8 cellular contexts compared by ENCODE assay signal in genomic region chr3:108221403-108221802, GRCh38. TPM values are rescaled to one million over a fixed set of nuclear protein-coding genes. Genes with fewer than 3 reads are reported as not detected.
DNase-seq lines count a peak whose midpoint lies in the region; ATAC-seq and TF ChIP-seq lines count a peak whose summit lies in the region.

No MANE protein-coding gene starts in this region.

- no peaks in the 10 kb centered on the region for H3K9me3 ChIP-seq in Caco-2
- no peaks in the 10 kb centered on the region for H3K9me3 ChIP-seq in endocrine pancreas (ENCODE audit: control insufficient read depth, low read length)
- H3K9me3 ChIP-seq in neutrophil: no peaks in the 10 kb centered on the region

- CTCF ChIA-PET in Caco-2 (lab: Charles Lee): no interaction called here

- intact Hi-C loops in Caco-2 (cut with micrococcal nuclease; ENCODE audit: unreplicated experiment): loop anchor here (5.0 kb wide), 1 partner anchor 214 kb away; no protein-coding TSS in a partner anchor

- DNase-seq in Caco-2 (no peak), NCI-H69 (lab: John Stamatoyannopoulos, UW) (peak; percentile 27), amygdala (lab: John Stamatoyannopoulos, UW) (no peak), HK-2 (ENCODE audit: unreplicated experiment) (no peak), omental fat pad (ENCODE audit: low spot score) (no peak)

- no peaks in the 10 kb centered on the region for H3K36me3 ChIP-seq in Caco-2 (ENCODE audit: control insufficient read depth, insufficient read depth, low read length)
- no peaks in the 10 kb centered on the region for H3K36me3 ChIP-seq in endocrine pancreas (ENCODE audit: control insufficient read depth, insufficient read depth, low read length)
- H3K36me3 ChIP-seq in neutrophil: no peaks in the 10 kb centered on the region

- H3K4me1 Mint-ChIP-seq in Caco-2 (ENCODE audit: low read depth, unreplicated experiment): peaks cover 11% of the 10 kb centered on the region

- H3K36me3 Mint-ChIP-seq in Caco-2 (ENCODE audit: insufficient read depth, unreplicated experiment): peaks cover 6% of the 10 kb centered on the region

- H3K4me3 Mint-ChIP-seq in Caco-2 (ENCODE audit: unreplicated experiment): peak overlapping the region; percentile 99

- no peaks in the 10 kb centered on the region for H3K27me3 ChIP-seq in Caco-2 (replicated peaks; ENCODE audit: control insufficient read depth, insufficient read depth, low read length)
- H3K27me3 ChIP-seq in endocrine pancreas (ENCODE audit: control insufficient read depth, insufficient read depth, low read length): no peaks in the 10 kb centered on the region
- no peaks in the 10 kb centered on the region for H3K27me3 ChIP-seq in neutrophil

- H3K4me3 ChIP-seq in Caco-2 (ENCODE audit: low read depth, low read length) (peak overlapping the region; percentile 43), endocrine pancreas (ENCODE audit: control insufficient read depth, insufficient read depth, low read length) (peak overlapping the region; percentile 97), neutrophil (ENCODE audit: low read depth in 1 of 2, low read length in 1 of 2) (peak overlapping the region; percentile 70 to 87)

- H3K9me3 Mint-ChIP-seq in Caco-2 (ENCODE audit: unreplicated experiment): no peaks in the 10 kb centered on the region

- no peaks in the 10 kb centered on the region for H3K27me3 Mint-ChIP-seq in Caco-2 (ENCODE audit: insufficient read depth, unreplicated experiment)

- peak overlapping the region; percentile 66 for H3K9ac ChIP-seq in endocrine pancreas (ENCODE audit: control insufficient read depth, insufficient read depth, low read length)

- peak overlapping the region; percentile 100 for H3K27ac Mint-ChIP-seq in Caco-2 (ENCODE audit: unreplicated experiment)

- H3K27ac ChIP-seq in neutrophil: peak overlapping the region; percentile 85

- TF ChIP-seq CTCF in Caco-2 (IDR thresholded peaks at IDR 0.05; ENCODE audit: insufficient read depth in 1 of 2, low read depth in 1 of 2, low read length in 1 of 2, severe bottlenecking in 1 of 2, unreplicated experiment in 1 of 2) (no peak), neutrophil (IDR thresholded peaks at IDR 0.05) (no peak), omental fat pad (IDR thresholded peaks at IDR 0.05) (no peak)

- H3K4me1 ChIP-seq in Caco-2 (peaks cover 5% of the 10 kb centered on the region; the same call in 1 of the 2 replicates), endocrine pancreas (ENCODE audit: control insufficient read depth, insufficient read depth, low read length) (peaks cover 27% of the 10 kb centered on the region), neutrophil (ENCODE audit: control insufficient read depth in 1 of 2, insufficient read depth in 1 of 2, low read depth in 1 of 2, low read length in 1 of 2) (peaks cover 45 to 49% of the 10 kb centered on the region in 2 experiments)

- ATAC-seq in HG02759 (IDR thresholded peaks at IDR 0.05; ENCODE audit: unreplicated experiment) (no peak), omental fat pad (ENCODE audit: low FRiP score) (no peak)

- BruUV-seq in Caco-2 (replicated peaks; lab: Mats Ljungman, UMichigan): no TSS peak

- POLR2A ChIA-PET in Caco-2 (lab: Charles Lee): no interaction called here

RNA-seq across cellular contexts. Expression of gene IFT57, which starts 0.8 kb away (rescaled TPM):
- 17.6 and 19.4 TPM in 2 replicates for total RNA-seq in Caco-2 (2022)
- 10 to 100 TPM; 31.6 to 59.6 (median 51.0) TPM for total RNA-seq in omental fat pad

Comparison
In these comparisons a context has a peak if more than half of its experiments do, and no peak if none do; other contexts are left out.
1. H3K4me3 ChIP-seq: peak in every context shown above with its lines; median percentile 97 in endocrine pancreas; 78 in neutrophil; 43 in Caco-2.